In the genomic region with DNA sequence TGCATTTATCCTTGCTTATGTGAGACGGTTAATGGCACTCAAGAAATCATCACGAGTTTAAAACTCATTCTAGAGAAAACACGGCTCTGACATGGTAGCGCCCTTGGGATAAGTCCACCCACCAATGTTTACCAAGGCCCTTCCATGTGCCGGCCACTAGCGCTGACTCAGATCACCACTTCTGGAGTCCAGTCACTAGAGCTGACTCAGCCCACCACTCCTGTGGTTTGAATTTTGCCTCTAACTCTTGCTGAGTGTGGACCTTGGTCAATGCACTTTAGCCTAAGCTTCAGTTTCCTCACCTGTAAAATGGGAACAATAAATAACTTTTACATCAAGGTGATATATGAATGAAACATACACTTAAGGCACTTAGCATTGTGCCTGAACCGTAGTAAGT, we compare ENCODE assay signal across 1 cellular context.
TF ChIP-seq lines count a peak whose summit lies in the region.

No MANE protein-coding gene starts in this region.

TF ChIP-seq in HepG2, 621 proteins besides CTCF, POLR2A, EP300 and RAD21 (continued from another document and continues in another):
- TF ChIP-seq, protein P1, sequence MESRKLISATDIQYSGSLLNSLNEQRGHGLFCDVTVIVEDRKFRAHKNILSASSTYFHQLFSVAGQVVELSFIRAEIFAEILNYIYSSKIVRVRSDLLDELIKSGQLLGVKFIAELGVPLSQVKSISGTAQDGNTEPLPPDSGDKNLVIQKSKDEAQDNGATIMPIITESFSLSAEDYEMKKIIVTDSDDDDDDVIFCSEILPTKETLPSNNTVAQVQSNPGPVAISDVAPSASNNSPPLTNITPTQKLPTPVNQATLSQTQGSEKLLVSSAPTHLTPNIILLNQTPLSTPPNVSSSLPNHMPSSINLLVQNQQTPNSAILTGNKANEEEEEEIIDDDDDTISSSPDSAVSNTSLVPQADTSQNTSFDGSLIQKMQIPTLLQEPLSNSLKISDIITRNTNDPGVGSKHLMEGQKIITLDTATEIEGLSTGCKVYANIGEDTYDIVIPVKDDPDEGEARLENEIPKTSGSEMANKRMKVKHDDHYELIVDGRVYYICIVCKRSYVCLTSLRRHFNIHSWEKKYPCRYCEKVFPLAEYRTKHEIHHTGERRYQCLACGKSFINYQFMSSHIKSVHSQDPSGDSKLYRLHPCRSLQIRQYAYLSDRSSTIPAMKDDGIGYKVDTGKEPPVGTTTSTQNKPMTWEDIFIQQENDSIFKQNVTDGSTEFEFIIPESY (CRISPR knock-in tag; IDR thresholded peaks at IDR 0.05) = peak; percentile 67
- TF ChIP-seq ZNF382 (CRISPR knock-in tag; IDR thresholded peaks at IDR 0.05; ENCODE audit: borderline replicate concordance) (no peak), ZNF207 (IDR thresholded peaks at IDR 0.05; ENCODE audit: borderline replicate concordance) (no peak), ZNF460 (CRISPR knock-in tag; IDR thresholded peaks at IDR 0.05; ENCODE audit: borderline replicate concordance) (no peak), ZNF615 (CRISPR knock-in tag; IDR thresholded peaks at IDR 0.05; ENCODE audit: borderline replicate concordance) (no peak), ZBTB38 (CRISPR knock-in tag; IDR thresholded peaks at IDR 0.05) (no peak), ZNF180 (CRISPR knock-in tag; IDR thresholded peaks at IDR 0.05; ENCODE audit: borderline replicate concordance, low read depth) (no peak), RORA (CRISPR knock-in tag; IDR thresholded peaks at IDR 0.05) (no peak), ZMYM4 (CRISPR knock-in tag; IDR thresholded peaks at IDR 0.05) (no peak; the same call in 1 of the 2 replicates), AHR (CRISPR knock-in tag; IDR thresholded peaks at IDR 0.05) (no peak), ZNF431 (CRISPR knock-in tag; IDR thresholded peaks at IDR 0.05; ENCODE audit: borderline replicate concordance, low read depth) (no peak), RFX1 (IDR thresholded peaks at IDR 0.05) (no peak), DNMT3B (CRISPR knock-in tag; conservative IDR thresholded peaks at IDR 0.05) (no peak), JDP2 (CRISPR knock-in tag; IDR thresholded peaks at IDR 0.05; ENCODE audit: borderline replicate concordance) (no peak), ZNF556 (CRISPR knock-in tag; IDR thresholded peaks at IDR 0.05; ENCODE audit: borderline replicate concordance) (no peak), ZFX (CRISPR knock-in tag; IDR thresholded peaks at IDR 0.05; ENCODE audit: low read depth) (0 out of 2 replicates have a peak, but pooled peaks have one; percentile 7), KDM4B (CRISPR knock-in tag; IDR thresholded peaks at IDR 0.05) (no peak), NCOA1 (CRISPR knock-in tag; IDR thresholded peaks at IDR 0.05) (no peak), TEAD3 (CRISPR knock-in tag; optimal IDR thresholded peaks at IDR 0.05; ENCODE audit: borderline replicate concordance) (no peak), ATM (IDR thresholded peaks at IDR 0.05; ENCODE audit: borderline replicate concordance) (no peak), KAT8 (CRISPR knock-in tag; IDR thresholded peaks at IDR 0.05) (0 out of 2 replicates have a peak, but pooled peaks have one; percentile 34), ESRRA (CRISPR knock-in tag; IDR thresholded peaks at IDR 0.05; ENCODE audit: low read depth) (no peak), ZNF501 (CRISPR knock-in tag; IDR thresholded peaks at IDR 0.05) (peak; percentile 36; the same call in 1 of the 2 replicates), BHLHE40 (IDR thresholded peaks at IDR 0.05; ENCODE audit: low read length) (peak; percentile 36; the same call in 1 of the 2 replicates)
- TF ChIP-seq, protein P2, sequence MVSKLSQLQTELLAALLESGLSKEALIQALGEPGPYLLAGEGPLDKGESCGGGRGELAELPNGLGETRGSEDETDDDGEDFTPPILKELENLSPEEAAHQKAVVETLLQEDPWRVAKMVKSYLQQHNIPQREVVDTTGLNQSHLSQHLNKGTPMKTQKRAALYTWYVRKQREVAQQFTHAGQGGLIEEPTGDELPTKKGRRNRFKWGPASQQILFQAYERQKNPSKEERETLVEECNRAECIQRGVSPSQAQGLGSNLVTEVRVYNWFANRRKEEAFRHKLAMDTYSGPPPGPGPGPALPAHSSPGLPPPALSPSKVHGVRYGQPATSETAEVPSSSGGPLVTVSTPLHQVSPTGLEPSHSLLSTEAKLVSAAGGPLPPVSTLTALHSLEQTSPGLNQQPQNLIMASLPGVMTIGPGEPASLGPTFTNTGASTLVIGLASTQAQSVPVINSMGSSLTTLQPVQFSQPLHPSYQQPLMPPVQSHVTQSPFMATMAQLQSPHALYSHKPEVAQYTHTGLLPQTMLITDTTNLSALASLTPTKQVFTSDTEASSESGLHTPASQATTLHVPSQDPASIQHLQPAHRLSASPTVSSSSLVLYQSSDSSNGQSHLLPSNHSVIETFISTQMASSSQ (IDR thresholded peaks at IDR 0.05; ENCODE audit: low read depth) = 0 out of 2 replicates have a peak, but pooled peaks have one; percentile 43
- TF ChIP-seq, protein P2 (CRISPR knock-in tag; IDR thresholded peaks at IDR 0.05; ENCODE audit: borderline replicate concordance) = no peak
- TF ChIP-seq, protein P3, sequence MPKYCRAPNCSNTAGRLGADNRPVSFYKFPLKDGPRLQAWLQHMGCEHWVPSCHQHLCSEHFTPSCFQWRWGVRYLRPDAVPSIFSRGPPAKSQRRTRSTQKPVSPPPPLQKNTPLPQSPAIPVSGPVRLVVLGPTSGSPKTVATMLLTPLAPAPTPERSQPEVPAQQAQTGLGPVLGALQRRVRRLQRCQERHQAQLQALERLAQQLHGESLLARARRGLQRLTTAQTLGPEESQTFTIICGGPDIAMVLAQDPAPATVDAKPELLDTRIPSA (CRISPR knock-in tag; IDR thresholded peaks at IDR 0.05; ENCODE audit: borderline replicate concordance) = no peak
- TF ChIP-seq, protein P4, sequence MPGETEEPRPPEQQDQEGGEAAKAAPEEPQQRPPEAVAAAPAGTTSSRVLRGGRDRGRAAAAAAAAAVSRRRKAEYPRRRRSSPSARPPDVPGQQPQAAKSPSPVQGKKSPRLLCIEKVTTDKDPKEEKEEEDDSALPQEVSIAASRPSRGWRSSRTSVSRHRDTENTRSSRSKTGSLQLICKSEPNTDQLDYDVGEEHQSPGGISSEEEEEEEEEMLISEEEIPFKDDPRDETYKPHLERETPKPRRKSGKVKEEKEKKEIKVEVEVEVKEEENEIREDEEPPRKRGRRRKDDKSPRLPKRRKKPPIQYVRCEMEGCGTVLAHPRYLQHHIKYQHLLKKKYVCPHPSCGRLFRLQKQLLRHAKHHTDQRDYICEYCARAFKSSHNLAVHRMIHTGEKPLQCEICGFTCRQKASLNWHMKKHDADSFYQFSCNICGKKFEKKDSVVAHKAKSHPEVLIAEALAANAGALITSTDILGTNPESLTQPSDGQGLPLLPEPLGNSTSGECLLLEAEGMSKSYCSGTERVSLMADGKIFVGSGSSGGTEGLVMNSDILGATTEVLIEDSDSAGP (CRISPR knock-in tag; IDR thresholded peaks at IDR 0.05; ENCODE audit: borderline replicate concordance) = no peak
- TF ChIP-seq, protein P5, sequence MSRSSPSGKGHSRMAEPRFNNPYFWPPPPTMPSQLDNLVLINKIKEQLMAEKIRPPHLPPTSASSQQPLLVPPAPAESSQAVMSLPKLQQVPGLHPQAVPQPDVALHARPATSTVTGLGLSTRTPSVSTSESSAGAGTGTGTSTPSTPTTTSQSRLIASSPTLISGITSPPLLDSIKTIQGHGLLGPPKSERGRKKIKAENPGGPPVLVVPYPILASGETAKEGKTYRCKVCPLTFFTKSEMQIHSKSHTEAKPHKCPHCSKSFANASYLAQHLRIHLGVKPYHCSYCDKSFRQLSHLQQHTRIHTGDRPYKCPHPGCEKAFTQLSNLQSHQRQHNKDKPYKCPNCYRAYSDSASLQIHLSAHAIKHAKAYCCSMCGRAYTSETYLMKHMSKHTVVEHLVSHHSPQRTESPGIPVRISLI (CRISPR knock-in tag; IDR thresholded peaks at IDR 0.05; ENCODE audit: borderline replicate concordance) = no peak
- TF ChIP-seq, protein P6, sequence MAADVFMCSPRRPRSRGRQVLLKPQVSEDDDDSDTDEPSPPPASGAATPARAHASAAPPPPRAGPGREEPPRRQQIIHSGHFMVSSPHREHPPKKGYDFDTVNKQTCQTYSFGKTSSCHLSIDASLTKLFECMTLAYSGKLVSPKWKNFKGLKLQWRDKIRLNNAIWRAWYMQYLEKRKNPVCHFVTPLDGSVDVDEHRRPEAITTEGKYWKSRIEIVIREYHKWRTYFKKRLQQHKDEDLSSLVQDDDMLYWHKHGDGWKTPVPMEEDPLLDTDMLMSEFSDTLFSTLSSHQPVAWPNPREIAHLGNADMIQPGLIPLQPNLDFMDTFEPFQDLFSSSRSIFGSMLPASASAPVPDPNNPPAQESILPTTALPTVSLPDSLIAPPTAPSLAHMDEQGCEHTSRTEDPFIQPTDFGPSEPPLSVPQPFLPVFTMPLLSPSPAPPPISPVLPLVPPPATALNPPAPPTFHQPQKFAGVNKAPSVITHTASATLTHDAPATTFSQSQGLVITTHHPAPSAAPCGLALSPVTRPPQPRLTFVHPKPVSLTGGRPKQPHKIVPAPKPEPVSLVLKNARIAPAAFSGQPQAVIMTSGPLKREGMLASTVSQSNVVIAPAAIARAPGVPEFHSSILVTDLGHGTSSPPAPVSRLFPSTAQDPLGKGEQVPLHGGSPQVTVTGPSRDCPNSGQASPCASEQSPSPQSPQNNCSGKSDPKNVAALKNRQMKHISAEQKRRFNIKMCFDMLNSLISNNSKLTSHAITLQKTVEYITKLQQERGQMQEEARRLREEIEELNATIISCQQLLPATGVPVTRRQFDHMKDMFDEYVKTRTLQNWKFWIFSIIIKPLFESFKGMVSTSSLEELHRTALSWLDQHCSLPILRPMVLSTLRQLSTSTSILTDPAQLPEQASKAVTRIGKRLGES (CRISPR knock-in tag; IDR thresholded peaks at IDR 0.05; ENCODE audit: borderline replicate concordance) = no peak
- TF ChIP-seq, protein P7, sequence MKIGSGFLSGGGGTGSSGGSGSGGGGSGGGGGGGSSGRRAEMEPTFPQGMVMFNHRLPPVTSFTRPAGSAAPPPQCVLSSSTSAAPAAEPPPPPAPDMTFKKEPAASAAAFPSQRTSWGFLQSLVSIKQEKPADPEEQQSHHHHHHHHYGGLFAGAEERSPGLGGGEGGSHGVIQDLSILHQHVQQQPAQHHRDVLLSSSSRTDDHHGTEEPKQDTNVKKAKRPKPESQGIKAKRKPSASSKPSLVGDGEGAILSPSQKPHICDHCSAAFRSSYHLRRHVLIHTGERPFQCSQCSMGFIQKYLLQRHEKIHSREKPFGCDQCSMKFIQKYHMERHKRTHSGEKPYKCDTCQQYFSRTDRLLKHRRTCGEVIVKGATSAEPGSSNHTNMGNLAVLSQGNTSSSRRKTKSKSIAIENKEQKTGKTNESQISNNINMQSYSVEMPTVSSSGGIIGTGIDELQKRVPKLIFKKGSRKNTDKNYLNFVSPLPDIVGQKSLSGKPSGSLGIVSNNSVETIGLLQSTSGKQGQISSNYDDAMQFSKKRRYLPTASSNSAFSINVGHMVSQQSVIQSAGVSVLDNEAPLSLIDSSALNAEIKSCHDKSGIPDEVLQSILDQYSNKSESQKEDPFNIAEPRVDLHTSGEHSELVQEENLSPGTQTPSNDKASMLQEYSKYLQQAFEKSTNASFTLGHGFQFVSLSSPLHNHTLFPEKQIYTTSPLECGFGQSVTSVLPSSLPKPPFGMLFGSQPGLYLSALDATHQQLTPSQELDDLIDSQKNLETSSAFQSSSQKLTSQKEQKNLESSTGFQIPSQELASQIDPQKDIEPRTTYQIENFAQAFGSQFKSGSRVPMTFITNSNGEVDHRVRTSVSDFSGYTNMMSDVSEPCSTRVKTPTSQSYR (CRISPR knock-in tag; IDR thresholded peaks at IDR 0.05; ENCODE audit: borderline replicate concordance) = no peak
- TF ChIP-seq, protein P8, sequence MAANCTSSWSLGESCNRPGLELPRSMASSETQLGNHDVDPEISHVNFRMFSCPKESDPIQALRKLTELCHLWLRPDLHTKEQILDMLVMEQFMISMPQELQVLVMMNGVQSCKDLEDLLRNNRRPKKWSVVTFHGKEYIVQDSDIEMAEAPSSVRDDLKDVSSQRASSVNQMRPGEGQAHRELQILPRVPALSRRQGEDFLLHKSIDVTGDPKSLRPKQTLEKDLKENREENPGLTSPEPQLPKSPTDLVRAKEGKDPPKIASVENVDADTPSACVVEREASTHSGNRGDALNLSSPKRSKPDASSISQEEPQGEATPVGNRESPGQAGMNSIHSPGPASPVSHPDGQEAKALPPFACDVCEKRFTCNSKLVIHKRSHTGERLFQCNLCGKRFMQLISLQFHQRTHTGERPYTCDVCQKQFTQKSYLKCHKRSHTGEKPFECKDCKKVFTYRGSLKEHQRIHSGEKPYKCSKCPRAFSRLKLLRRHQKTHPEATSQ (CRISPR knock-in tag; IDR thresholded peaks at IDR 0.05; ENCODE audit: borderline replicate concordance) = no peak
- TF ChIP-seq, protein P9, sequence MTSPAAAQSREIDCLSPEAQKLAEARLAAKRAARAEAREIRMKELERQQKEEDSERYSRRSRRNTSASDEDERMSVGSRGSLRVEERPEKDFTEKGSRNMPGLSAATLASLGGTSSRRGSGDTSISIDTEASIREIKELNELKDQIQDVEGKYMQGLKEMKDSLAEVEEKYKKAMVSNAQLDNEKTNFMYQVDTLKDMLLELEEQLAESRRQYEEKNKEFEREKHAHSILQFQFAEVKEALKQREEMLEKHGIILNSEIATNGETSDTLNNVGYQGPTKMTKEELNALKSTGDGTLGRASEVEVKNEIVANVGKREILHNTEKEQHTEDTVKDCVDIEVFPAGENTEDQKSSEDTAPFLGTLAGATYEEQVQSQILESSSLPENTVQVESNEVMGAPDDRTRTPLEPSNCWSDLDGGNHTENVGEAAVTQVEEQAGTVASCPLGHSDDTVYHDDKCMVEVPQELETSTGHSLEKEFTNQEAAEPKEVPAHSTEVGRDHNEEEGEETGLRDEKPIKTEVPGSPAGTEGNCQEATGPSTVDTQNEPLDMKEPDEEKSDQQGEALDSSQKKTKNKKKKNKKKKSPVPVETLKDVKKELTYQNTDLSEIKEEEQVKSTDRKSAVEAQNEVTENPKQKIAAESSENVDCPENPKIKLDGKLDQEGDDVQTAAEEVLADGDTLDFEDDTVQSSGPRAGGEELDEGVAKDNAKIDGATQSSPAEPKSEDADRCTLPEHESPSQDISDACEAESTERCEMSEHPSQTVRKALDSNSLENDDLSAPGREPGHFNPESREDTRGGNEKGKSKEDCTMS (CRISPR knock-in tag; conservative IDR thresholded peaks at IDR 0.05) = no peak
- TF ChIP-seq, protein P10, sequence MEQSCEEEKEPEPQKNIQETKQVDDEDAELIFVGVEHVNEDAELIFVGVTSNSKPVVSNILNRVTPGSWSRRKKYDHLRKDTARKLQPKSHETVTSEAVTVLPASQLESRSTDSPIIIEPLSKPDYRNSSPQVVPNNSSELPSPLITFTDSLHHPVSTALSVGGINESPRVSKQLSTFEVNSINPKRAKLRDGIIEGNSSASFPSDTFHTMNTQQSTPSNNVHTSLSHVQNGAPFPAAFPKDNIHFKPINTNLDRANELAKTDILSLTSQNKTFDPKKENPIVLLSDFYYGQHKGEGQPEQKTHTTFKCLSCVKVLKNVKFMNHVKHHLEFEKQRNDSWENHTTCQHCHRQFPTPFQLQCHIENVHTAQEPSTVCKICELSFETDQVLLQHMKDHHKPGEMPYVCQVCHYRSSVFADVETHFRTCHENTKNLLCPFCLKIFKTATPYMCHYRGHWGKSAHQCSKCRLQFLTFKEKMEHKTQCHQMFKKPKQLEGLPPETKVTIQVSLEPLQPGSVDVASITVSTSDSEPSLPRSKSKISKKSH (CRISPR knock-in tag; IDR thresholded peaks at IDR 0.05; ENCODE audit: borderline replicate concordance) = no peak
